ENCODE assay signal across 9 cellular contexts in the genomic region with DNA sequence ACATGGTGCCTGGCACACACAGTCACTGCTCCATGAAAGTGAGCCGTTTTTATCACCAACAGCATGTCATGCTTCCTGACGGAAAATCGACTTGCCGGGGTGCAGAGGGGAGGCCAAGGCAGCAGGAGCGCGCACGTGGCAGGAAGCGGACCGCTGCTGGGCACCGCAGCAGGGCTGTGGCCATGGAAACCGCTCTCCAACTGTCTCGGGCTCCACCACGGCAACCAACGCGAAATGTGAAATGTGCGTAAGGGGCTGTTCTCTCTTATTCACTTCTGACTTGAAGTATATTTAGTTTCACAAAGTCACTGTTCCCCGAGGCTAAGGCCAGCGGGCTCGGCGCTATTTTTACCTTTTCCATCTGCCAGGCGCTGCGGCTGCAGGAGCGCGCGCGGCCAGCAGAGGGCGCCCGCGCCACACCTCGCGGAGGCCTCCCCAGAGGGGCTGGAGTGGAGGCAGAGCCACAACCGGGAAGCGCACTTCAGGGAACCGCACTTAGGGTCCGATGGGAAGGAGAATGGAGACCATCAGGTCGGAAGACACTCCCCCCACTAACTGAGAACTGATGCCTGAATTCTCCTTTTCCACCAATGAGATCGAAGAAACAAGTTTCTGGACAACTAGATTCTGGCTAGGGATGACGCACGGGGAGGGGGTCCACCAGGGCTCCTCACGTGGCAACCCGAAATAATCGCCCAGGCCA. TPM values are rescaled to one million over a fixed set of nuclear protein-coding genes. Genes with fewer than 3 reads are reported as not detected.
DNase-seq lines count a peak whose midpoint lies in the region; ATAC-seq and TF ChIP-seq lines count a peak whose summit lies in the region.
"Had no signal": no experiment of that assay in that cellular context is flagged by ENCODE, and none has a peak within 500 bp of the region (broad histone marks: within the 10 kb centered on the region; RNA-seq: fewer than 3 reads in every experiment).

No MANE protein-coding gene starts in this region.

- no peaks in the 10 kb centered on the region for H3K4me1 ChIP-seq in CD8-positive, alpha-beta T cell (ENCODE audit: insufficient read depth, low read length)

- DNase-seq in CD8-positive, alpha-beta T cell = peak; percentile 24 to 85 (median 63)
- DNase-seq in HuH-7.5 (ENCODE audit: low spot score) (peak; percentile 78), choroid plexus epithelial cell (ENCODE audit: low read depth) (peak; percentile 56), left kidney (ENCODE audit: low read depth, low spot score) (peak; percentile 78), DMS114 treated with DMSO at 0.1 percent for 48 hours (lab: John Stamatoyannopoulos, UW; ENCODE audit: unreplicated experiment) (no peak)
- peak; percentile 41 to 69 for DNase-seq in activated CD4-positive, alpha-beta T cell treated with anti-CD3 and anti-CD28 coated beads for 4 hours
- peak; percentile 32 to 56 for DNase-seq in stimulated activated CD4-positive, alpha-beta T cell treated with anti-CD3 and anti-CD28 coated beads, Interleukin-4, amount 100 ng/mL, for 48 hours (ENCODE audit: low read depth in 2 of 2)

- no peak overlapping the region for H3K4me3 Mint-ChIP-seq in CD8-positive, alpha-beta T cell

- TF ChIP-seq CTCF in CD8-positive, alpha-beta T cell (IDR thresholded peaks at IDR 0.05) = peak; percentile 96
- peak; percentile 77 for TF ChIP-seq CTCF in choroid plexus epithelial cell (conservative IDR thresholded peaks at IDR 0.05; ENCODE audit: low read depth, low read length)

- H3K4me3 ChIP-seq in CD8-positive, alpha-beta T cell (ENCODE audit: low read depth, low read length) = no peak overlapping the region
- no peak overlapping the region for H3K4me3 ChIP-seq in choroid plexus epithelial cell (ENCODE audit: low read depth, low read length)

- H3K27ac ChIP-seq in CD8-positive, alpha-beta T cell (ENCODE audit: low read depth, low read length) = no peak overlapping the region

- no peaks in the 10 kb centered on the region for H3K9me3 Mint-ChIP-seq in CD8-positive, alpha-beta T cell

- no peak overlapping the region for H3K27ac Mint-ChIP-seq in CD8-positive, alpha-beta T cell

- H3K27me3 ChIP-seq in CD8-positive, alpha-beta T cell (ENCODE audit: insufficient read depth, low read length) = no peaks in the 10 kb centered on the region

- no peaks in the 10 kb centered on the region for H3K9me3 ChIP-seq in CD8-positive, alpha-beta T cell (ENCODE audit: low read length)

- peaks cover 8% of the 10 kb centered on the region for H3K4me1 Mint-ChIP-seq in CD8-positive, alpha-beta T cell (ENCODE audit: low read depth)

- POLR2A ChIA-PET in CD8-positive, alpha-beta T cell (lab: Charles Lee) = no interaction called here

- intact Hi-C loops in CD8-positive, alpha-beta T cell (cut with DNase I, micrococcal nuclease) = loop anchor here (1.0 to 10.0 kb wide), 4 partner anchors 20 to 185 kb away; a partner anchor contains a TSS

- peaks cover 67% of the 10 kb centered on the region for H3K36me3 ChIP-seq in CD8-positive, alpha-beta T cell (ENCODE audit: insufficient read depth, low read length)

- ATAC-seq in CD8-positive, alpha-beta T cell = peak; percentile 91
- ATAC-seq in GM21737 (IDR thresholded peaks at IDR 0.05; ENCODE audit: unreplicated experiment) = no peak

- CTCF ChIA-PET in CD8-positive, alpha-beta T cell (lab: Charles Lee) = interaction anchor here (0.7 to 2.0 kb wide), 3 partner anchors 13 to 23 kb away, joined by 3 to 7 read pairs (median 4); a partner anchor contains a TSS

- no peaks in the 10 kb centered on the region for H3K27me3 Mint-ChIP-seq in CD8-positive, alpha-beta T cell (ENCODE audit: low read depth)

- peaks cover 91% of the 10 kb centered on the region for H3K36me3 Mint-ChIP-seq in CD8-positive, alpha-beta T cell

RNA-seq across cellular contexts. Expression of a gene that starts 19.7 kb away (rescaled TPM):
- total RNA-seq in CD8-positive, alpha-beta T cell = 10 to 100 TPM; 25.4 to 28.0 TPM

RNA-seq across cellular contexts. Expression of a gene that starts 47.8 kb away (rescaled TPM):
- not detected for total RNA-seq in CD8-positive, alpha-beta T cell
- total RNA-seq: M059J had no signal
